In the genomic region with DNA sequence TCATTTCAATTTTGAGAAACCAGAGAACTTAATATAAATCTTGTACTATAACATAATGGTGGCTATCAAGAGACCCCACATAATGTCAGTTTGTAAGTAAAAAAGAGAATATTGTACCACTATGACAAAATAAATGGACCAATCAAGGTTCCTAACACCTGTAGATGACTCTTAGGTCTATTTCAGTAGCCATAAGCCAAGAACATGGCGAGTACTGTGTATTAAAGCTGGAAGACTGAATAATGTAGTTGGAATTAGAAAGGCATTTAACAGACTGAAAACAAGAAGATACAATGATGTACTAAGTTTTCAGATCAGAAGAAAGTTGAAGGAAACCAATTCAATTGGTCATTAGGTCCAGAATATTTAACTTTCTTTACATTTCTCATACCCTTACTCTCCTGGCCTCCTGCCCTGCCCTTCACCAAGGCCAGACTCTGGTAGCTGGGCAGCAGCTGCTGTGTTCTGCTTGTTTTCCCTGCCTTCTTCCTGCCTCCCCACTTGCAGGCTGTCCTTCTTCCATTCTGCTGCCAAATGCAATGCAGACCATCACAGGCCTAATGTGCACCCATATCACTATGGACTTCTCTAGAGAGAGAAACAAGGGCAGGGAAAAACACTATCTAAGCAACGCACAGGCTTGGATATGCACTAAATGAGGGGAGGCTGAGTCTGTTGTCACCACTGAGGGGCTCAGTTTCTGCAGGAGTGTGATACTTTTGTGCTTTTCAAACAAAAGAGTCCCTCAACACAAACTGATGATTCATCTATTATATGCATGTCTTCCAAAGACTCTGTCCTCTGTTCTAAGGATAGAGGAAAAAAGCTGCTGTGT, we compare ENCODE assay signal across 16 cellular contexts.
DNase-seq lines count a peak whose midpoint lies in the region; ATAC-seq, FAIRE-seq and TF ChIP-seq lines count a peak whose summit lies in the region.
"Had no signal": no experiment of that assay in that cellular context is flagged by ENCODE, and none has a peak within 500 bp of the region (broad histone marks: within the 10 kb centered on the region; RNA-seq: fewer than 3 reads in every experiment).

No MANE protein-coding gene starts in this region.

- no peak overlapping the region for H2AFZ ChIP-seq in GM23248

- no peak for ATAC-seq in A549
- ATAC-seq in memory B cell (ENCODE audit: low read depth): no peak
- ATAC-seq: activated CD4-positive, CD25-positive, alpha-beta regulatory T cell treated with anti-CD3 and anti-CD28 coated beads, Interleukin-2, amount 50 U/mL, for 24 hours; naive thymus-derived CD4-positive, alpha-beta T cell had no signal

- no peak for TF ChIP-seq RAD21 in A549 (conservative IDR thresholded peaks at IDR 0.05 in 1 of 2, IDR thresholded peaks at IDR 0.05 in 1 of 2)

- no peaks in the 10 kb centered on the region for H3K27me3 Mint-ChIP-seq in memory B cell
- H3K27me3 Mint-ChIP-seq: naive thymus-derived CD4-positive, alpha-beta T cell had no signal

- H3K4me1 Mint-ChIP-seq in memory B cell: peaks cover 53% of the 10 kb centered on the region

- H3K27ac ChIP-seq in A549: no peak overlapping the region; a peak in 1 of 6 replicates
- H3K27ac ChIP-seq in cingulate gyrus (ENCODE audit: low read depth, low read length): peak overlapping the region; percentile 91
- no peak overlapping the region for H3K27ac ChIP-seq in GM23248
- H3K27ac ChIP-seq: transverse colon had no signal

- WGBS in A549 (ENCODE audit: missing lambda C conversion rate): 91% methylated on average over 2 of the region's 2 CpGs
- 91 to 92% methylated on average over 2 of the region's 2 CpGs for WGBS in GM23248 (ENCODE audit: low coverage in 1 of 2, low lambda C conversion rate in 2 of 2, missing lambda C conversion rate in 2 of 2), 2 experiments

- no peak overlapping the region for H3K9ac ChIP-seq in GM23248

- no peaks in the 10 kb centered on the region for H3K27me3 ChIP-seq in GM23248 (replicated peaks; ENCODE audit: insufficient read depth)
- H3K27me3 ChIP-seq: transverse colon had no signal

- no peaks in the 10 kb centered on the region for H3K9me2 ChIP-seq in GM23248 (ENCODE audit: insufficient read depth)

- no peak for TF ChIP-seq POLR2A in A549 (IDR thresholded peaks at IDR 0.05; ENCODE audit: low read length)

- H3K9me3 ChIP-seq in A549 (no peaks in the 10 kb centered on the region), GM23248 (ENCODE audit: low read depth) (no peaks in the 10 kb centered on the region)
- H3K9me3 ChIP-seq: transverse colon had no signal

- DNase-seq in A549 (ENCODE audit: low read depth in 1 of 2, low spot score in 1 of 2) (no peak), M059J (ENCODE audit: low read depth) (peak; percentile 33), memory B cell (ENCODE audit: low spot score in 2 of 2) (no peak), NCI-H2081 treated with DMSO at 0.1 percent for 48 hours (lab: John Stamatoyannopoulos, UW) (no peak), GM23248 (no peak)
- DNase-seq in stimulated activated naive CD4-positive, alpha-beta T cell treated with Interleukin-2 at 50 U/mL for 16 hours (lab: John Stamatoyannopoulos, UW): no peak
- DNase-seq in stimulated activated CD4-positive, alpha-beta T cell treated with anti-CD3 and anti-CD28 coated beads, Interleukin-2, amount 100 ng/mL, for 48 hours: no peak
- DNase-seq: activated naive CD4-positive, alpha-beta T cell treated with anti-CD3 and anti-CD28 coated beads, Interleukin-2, amount 50 U/mL, for 16 hours; central memory CD4-positive, alpha-beta T cell; naive thymus-derived CD4-positive, alpha-beta T cell; NCI-H2029; transverse colon had no signal

- H3K27ac Mint-ChIP-seq in memory B cell: peak overlapping the region; percentile 3
- H3K27ac Mint-ChIP-seq: T-helper 1 cell treated with Interleukin-12 subunit alpha and Interleukin-12 subunit beta and Interleukin-4 antibody, amounts not matched to agents 30 μg/mL and 1 μg/mL, for 36 hours had no signal

- H4K20me1 ChIP-seq in GM23248 (ENCODE audit: insufficient read depth): no peaks in the 10 kb centered on the region

- no peaks in the 10 kb centered on the region for H3K36me3 ChIP-seq in GM23248 (ENCODE audit: low read depth)
- H3K36me3 ChIP-seq: transverse colon had no signal

- TF ChIP-seq CTCF in A549 (IDR thresholded peaks at IDR 0.05): no peak

- POLR2A ChIA-PET in A549 (lab: Yijun Ruan, JAX): no interaction called here

- in situ Hi-C loops in GM23248 (cut with MboI): no loop called here

- H3K79me2 ChIP-seq in GM23248 (ENCODE audit: insufficient read depth): peaks cover 37% of the 10 kb centered on the region

- peaks cover 12% of the 10 kb centered on the region; the same call in 1 of the 2 replicates for H3F3A ChIP-seq in GM23248 (ENCODE audit: insufficient read depth)

- CTCF ChIA-PET in A549 (lab: Yijun Ruan, JAX): no interaction called here

- H3K36me3 Mint-ChIP-seq in memory B cell: peaks cover 32% of the 10 kb centered on the region

- no peak for FAIRE-seq in A549 (lab: Jason Lieb, UNC)
- FAIRE-seq: endometrium had no signal

- H3K4me3 ChIP-seq in A549 (no peak overlapping the region), GM23248 (no peak overlapping the region)
- H3K4me3 ChIP-seq: transverse colon had no signal

- H3K4me2 ChIP-seq in A549 (no peak overlapping the region), GM23248 (ENCODE audit: unreplicated experiment) (no peak overlapping the region)

- H3K9me3 Mint-ChIP-seq in memory B cell: peaks cover 6% of the 10 kb centered on the region

- no peak for TF ChIP-seq EP300 in A549 (IDR thresholded peaks at IDR 0.05)

- H3K4me1 ChIP-seq in A549 (peaks cover 41% of the 10 kb centered on the region), GM23248 (ENCODE audit: insufficient read depth) (peaks cover 32% of the 10 kb centered on the region)

- no peak overlapping the region for H3K4me3 Mint-ChIP-seq in memory B cell
- H3K4me3 Mint-ChIP-seq: naive thymus-derived CD4-positive, alpha-beta T cell; T-helper 1 cell treated with Interleukin-12 subunit alpha and Interleukin-12 subunit beta and Interleukin-4 antibody, amounts not matched to agents 30 μg/mL and 1 μg/mL, for 36 hours had no signal

TF ChIP-seq in A549, 52 proteins besides CTCF, POLR2A, EP300 and RAD21:
- TF ChIP-seq FOXS1 (CRISPR knock-in tag; IDR thresholded peaks at IDR 0.05) (no peak), CEBPB (IDR thresholded peaks at IDR 0.05) (no peak), CHD4 (IDR thresholded peaks at IDR 0.05; ENCODE audit: borderline replicate concordance) (no peak), RCOR1 (IDR thresholded peaks at IDR 0.05; ENCODE audit: low read depth, low read length) (no peak), MAFK (IDR thresholded peaks at IDR 0.05; ENCODE audit: partially characterized antibody) (peak; percentile 51), POLR2AphosphoS2 (conservative IDR thresholded peaks at IDR 0.05; ENCODE audit: low read length) (no peak), HES2 (IDR thresholded peaks at IDR 0.05) (no peak)
